ENCODE assay signal across 22 cellular contexts in the genomic region with DNA sequence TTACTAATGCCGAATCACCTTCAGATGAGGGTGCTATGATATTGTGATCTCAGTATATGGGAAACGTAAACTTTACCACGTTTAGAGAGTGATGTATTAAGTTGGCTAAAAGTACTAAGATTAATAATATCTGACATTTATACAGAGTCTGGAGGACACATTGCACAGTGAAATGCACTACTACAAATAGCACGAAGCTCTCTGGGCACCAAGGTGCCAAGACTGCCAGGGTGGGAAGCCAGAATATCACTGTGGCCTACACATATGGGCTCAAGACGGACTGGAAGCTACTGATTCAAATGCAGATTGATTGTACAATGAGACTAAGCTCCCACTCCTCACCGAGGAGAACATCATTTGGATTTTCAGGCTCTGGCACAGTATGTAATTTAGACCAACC.
A peak's percentile ranks its signal among the peaks of the same experiment; 100 is the strongest.
DNase-seq lines count a peak whose midpoint lies in the region; ATAC-seq and TF ChIP-seq lines count a peak whose summit lies in the region.
"Had no signal": no experiment of that assay in that cellular context is flagged by ENCODE, and none has a peak within 500 bp of the region (broad histone marks: within the 10 kb centered on the region; RNA-seq: fewer than 3 reads in every experiment).

No MANE protein-coding gene starts in this region.

- no peak overlapping the region for H3K4me3 ChIP-seq in left ventricle myocardium inferior
- H3K4me3 ChIP-seq: BLaER1, GM12878 had no signal

- DNase-seq in Right ventricle myocardium superior (no peak), left ventricle myocardium inferior (no peak), left ventricle myocardium superior (no peak), Right ventricle myocardium inferior (ENCODE audit: missing footprints) (no peak), NCI-H146 treated with DMSO at 0.1 percent for 48 hours (lab: John Stamatoyannopoulos, UW; ENCODE audit: unreplicated experiment) (no peak)
- DNase-seq: ACHN; BE2C; C1 segment of cervical spinal cord; CD4-positive, alpha-beta memory T cell; CD4-positive, CD25-positive, alpha-beta regulatory T cell; CD8-positive, alpha-beta memory T cell; COR-L47; DMS 273 treated with DMSO at 0.1 percent for 48 hours; DMS153; DMS53; DMS79; DND-41; EL; GDM1 had no signal

- peaks cover 17% of the 10 kb centered on the region for H3K4me1 ChIP-seq in left ventricle myocardium inferior
- H3K4me1 ChIP-seq: BE2C had no signal

- intact Hi-C loops in Right ventricle myocardium superior (cut with DNase I): no loop called here
- intact Hi-C loops in left ventricle myocardium inferior (cut with micrococcal nuclease): no loop called here
- intact Hi-C loops in left ventricle myocardium superior (cut with micrococcal nuclease): no loop called here
- intact Hi-C loops in Right ventricle myocardium inferior (cut with DNase I): no loop called here

- H3K27me3 ChIP-seq in left ventricle myocardium inferior (ENCODE audit: low read depth): no peaks in the 10 kb centered on the region
- H3K27me3 ChIP-seq: BE2C, BLaER1 had no signal

- peak; percentile 51 for ATAC-seq in Right ventricle myocardium superior (ENCODE audit: poor library complexity)
- ATAC-seq in left ventricle myocardium superior: peak; percentile 65
- ATAC-seq in Right ventricle myocardium inferior: no peak
- ATAC-seq: GM12878 had no signal

- H3K9me3 ChIP-seq in left ventricle myocardium inferior (replicated peaks): no peaks in the 10 kb centered on the region
- H3K9me3 ChIP-seq: BE2C had no signal

- TF ChIP-seq CTCF in left ventricle myocardium inferior (IDR thresholded peaks at IDR 0.05; ENCODE audit: borderline replicate concordance): no peak

- no peak overlapping the region for H3K27ac ChIP-seq in left ventricle myocardium inferior (replicated peaks)
- H3K27ac ChIP-seq: 22Rv1, BLaER1 had no signal

- no peaks in the 10 kb centered on the region for H3K36me3 ChIP-seq in left ventricle myocardium inferior
- H3K36me3 ChIP-seq: BE2C, BLaER1 had no signal
